Comparison of ENCODE assay signal across 11 cellular contexts in genomic region chr17:27066315-27066714, GRCh38.
"Had no signal": no experiment of that assay in that cellular context is flagged by ENCODE, and none has a peak within 500 bp of the region (broad histone marks: within the 10 kb centered on the region; RNA-seq: fewer than 3 reads in every experiment).

No MANE protein-coding gene starts in this region.

- DNase-seq: GM23248, GOT3, H7, H9, HCEC 1CT, HFFc6 had no signal

- H3K4me3 ChIP-seq: GM23248, GM23338, HAP-1 had no signal

- H3K27ac ChIP-seq: GM23248 had no signal

- FAIRE-seq: H1, H54 had no signal

- H3K4me1 ChIP-seq: HAP-1 had no signal

- H3K36me3 ChIP-seq: HAP-1 had no signal

- H2AFZ ChIP-seq: GM23248, GM23338 had no signal

- ATAC-seq: GM23338, HCT116 had no signal

- H3K4me2 ChIP-seq: GM23338 had no signal

- H3K9ac ChIP-seq: GM23248 had no signal

- H3K9me3 ChIP-seq: HAP-1 had no signal
